Comparison of ENCODE assay signal across 22 cellular contexts in the genomic region with DNA sequence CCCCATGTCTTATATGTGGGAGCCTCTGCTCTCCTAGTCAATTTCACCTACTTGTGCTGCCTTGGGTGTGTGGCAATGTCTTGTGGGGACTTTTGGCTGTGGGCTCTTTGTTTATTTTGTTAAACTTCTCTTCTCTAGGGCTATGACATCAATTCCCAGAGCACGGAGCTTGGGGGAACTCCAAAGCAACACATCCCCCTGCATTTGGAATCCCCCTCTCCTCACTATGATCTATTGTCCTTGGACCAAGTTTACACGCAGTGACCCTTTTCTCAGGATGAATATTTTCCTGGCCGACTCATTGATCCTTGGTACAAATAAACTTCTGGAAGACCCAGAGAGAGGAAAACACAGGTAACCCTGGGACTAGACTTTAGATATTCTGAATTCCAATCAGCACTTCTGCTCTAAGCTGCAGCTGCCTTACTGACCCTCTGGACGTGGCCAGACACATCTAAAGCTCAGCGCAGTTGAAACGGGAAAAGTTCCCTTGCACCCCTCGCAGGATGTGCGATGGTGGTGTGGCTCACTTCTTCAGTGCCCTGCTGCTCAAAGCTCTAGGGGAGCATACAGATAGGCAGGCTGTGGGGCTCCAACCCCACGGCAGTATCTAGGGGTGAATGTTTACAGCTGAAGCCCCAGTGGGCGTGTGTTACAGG.
"Had no signal": no experiment of that assay in that cellular context is flagged by ENCODE, and none has a peak within 500 bp of the region (broad histone marks: within the 10 kb centered on the region; RNA-seq: fewer than 3 reads in every experiment).

No MANE protein-coding gene starts in this region.

- ATAC-seq: activated CD4-positive, alpha-beta T cell treated with anti-CD3 and anti-CD28 coated beads for 36 hours had no signal

- H3K27me3 Mint-ChIP-seq: central memory CD8-positive, alpha-beta T cell had no signal

- H3K4me3 Mint-ChIP-seq: activated CD4-positive, alpha-beta T cell treated with anti-CD3 and anti-CD28 coated beads for 36 hours; activated naive CD8-positive, alpha-beta T cell treated with anti-CD3 and anti-CD28 coated beads, Interleukin-2, amount 10 ng/mL, durations not matched to agents 7 days and 5 days; central memory CD8-positive, alpha-beta T cell had no signal

- H3K36me3 Mint-ChIP-seq: activated naive CD8-positive, alpha-beta T cell treated with anti-CD3 and anti-CD28 coated beads, Interleukin-2, amount 10 ng/mL, durations not matched to agents 7 days and 5 days had no signal

- H3K27ac Mint-ChIP-seq: activated CD4-positive, alpha-beta T cell treated with anti-CD3 and anti-CD28 coated beads for 36 hours; activated naive CD8-positive, alpha-beta T cell treated with anti-CD3 and anti-CD28 coated beads, Interleukin-2, amount 10 ng/mL, durations not matched to agents 7 days and 5 days had no signal

- DNase-seq: activated CD4-positive, alpha-beta T cell treated with anti-CD3 and anti-CD28 coated beads for 36 hours; activated CD4-positive, alpha-beta T cell treated with anti-CD3 and anti-CD28 coated beads, Interleukin-2, amount 50 U/mL, for 48 hours; activated naive CD4-positive, alpha-beta T cell treated with Interleukin-2 at 50 U/mL for 16 hours; activated naive CD8-positive, alpha-beta T cell treated with anti-CD3 and anti-CD28 coated beads, Interleukin-2, amount 10 ng/mL, durations not matched to agents 7 days and 5 days; brain microvascular endothelial cell; colonic mucosa; erythroblast; foreskin melanocyte; glutamatergic neuron; hypothalamus; islet precursor cell; midbrain; occipital lobe; posterior cingulate gyrus; stimulated activated CD4-positive, alpha-beta T cell treated with anti-CD3 and anti-CD28 coated beads, Interleukin-12 subunit alpha, Interleukin-12 subunit beta, amount 100 ng/mL, for 4 hours; stimulated activated CD4-positive, alpha-beta T cell treated with anti-CD3 and anti-CD28 coated beads, Interleukin-1b, Interleukin-23, amount 100 ng/mL, for 48 hours; stimulated activated CD8-positive, alpha-beta memory T cell treated with anti-CD3 and anti-CD28 coated beads, Interleukin-4, amount 100 ng/mL, for 48 hours; stomach; SW 1271; T-helper 2 cell; WERI-Rb-1 had no signal

- H3K4me1 Mint-ChIP-seq: activated CD4-positive, alpha-beta T cell treated with anti-CD3 and anti-CD28 coated beads for 36 hours; activated naive CD8-positive, alpha-beta T cell treated with anti-CD3 and anti-CD28 coated beads, Interleukin-2, amount 10 ng/mL, durations not matched to agents 7 days and 5 days; central memory CD8-positive, alpha-beta T cell had no signal

- H3K9me3 Mint-ChIP-seq: activated naive CD8-positive, alpha-beta T cell treated with anti-CD3 and anti-CD28 coated beads, Interleukin-2, amount 10 ng/mL, durations not matched to agents 7 days and 5 days; central memory CD8-positive, alpha-beta T cell had no signal
